ENCODE assay signal across 32 cellular contexts in the genomic region with DNA sequence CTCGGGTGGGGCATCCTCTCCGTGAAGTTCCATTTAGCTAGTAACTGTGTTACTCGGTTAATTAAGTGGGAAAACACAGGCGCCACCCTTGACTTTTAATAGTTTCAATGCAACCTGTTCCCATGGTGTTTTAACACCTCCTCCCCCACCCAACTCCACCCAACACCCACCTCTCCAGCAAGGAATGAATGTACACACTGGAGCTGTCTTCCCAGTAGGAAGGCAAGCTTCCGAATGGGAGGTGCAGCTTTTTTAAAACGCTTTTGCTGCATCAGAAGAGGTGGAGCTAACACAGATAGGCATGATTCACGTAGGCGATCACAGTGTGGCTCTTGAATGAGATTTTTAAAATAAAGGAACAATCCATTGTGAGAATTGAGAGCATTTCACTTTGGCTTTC.
"Had no signal": no experiment of that assay in that cellular context is flagged by ENCODE, and none has a peak within 500 bp of the region (broad histone marks: within the 10 kb centered on the region; RNA-seq: fewer than 3 reads in every experiment).

No MANE protein-coding gene starts in this region.

- H3K27ac ChIP-seq: brain microvascular endothelial cell, SJCRH30 had no signal

- FAIRE-seq: TTC549 had no signal

- DNase-seq: activated CD4-positive, alpha-beta T cell treated with anti-CD3 and anti-CD28 coated beads, Interleukin-2, amount 10 ng/mL, durations not matched to agents 24 days and 14 days; activated CD4-positive, alpha-beta T cell treated with anti-CD3 and anti-CD28 coated beads, Interleukin-2, amount 50 U/mL, for 4 hours; activated CD8-positive, alpha-beta T cell treated with anti-CD3 and anti-CD28 coated beads for 36 hours; activated effector memory CD4-positive, alpha-beta T cell treated with anti-CD3 and anti-CD28 coated beads, Interleukin-2, amount 50 U/mL, for 16 hours; activated naive CD4-positive, alpha-beta T cell; activated naive CD4-positive, alpha-beta T cell treated with anti-CD3 and anti-CD28 coated beads, Interleukin-2, amount 50 U/mL, for 16 hours; activated naive CD8-positive, alpha-beta T cell treated with anti-CD3 and anti-CD28 coated beads for 36 hours; activated T-cell treated with anti-CD3 and anti-CD28 coated beads, Interleukin-2, amount 50 U/mL, for 1 hour; activated T-cell treated with anti-CD3 and anti-CD28 coated beads, Interleukin-2, amount 50 U/mL, for 72 hours; amniotic stem cell; aorta; brain microvascular endothelial cell; Kasumi-1; MG63; MV-4-11; NCI-H1092; NCI-H1436 treated with DMSO at 0.1 percent for 48 hours; NCI-H1694 treated with DMSO at 0.1 percent for 48 hours; NCI-H2029; NCI-H2107; NCI-H2171; NCI-H510A; NCI-H526; SHP77; SJCRH30; SK-N-SH had no signal

- ATAC-seq: activated CD8-positive, alpha-beta T cell treated with anti-CD3 and anti-CD28 coated beads for 36 hours; activated T-cell treated with anti-CD3 and anti-CD28 coated beads, Interleukin-2, amount 50 U/mL, for 72 hours; activated T-helper 17 cell treated with anti-CD3 and anti-CD28 coated beads, Interleukin-2, amount 50 U/mL, for 72 hours; Panc1 had no signal

- H3K27me3 ChIP-seq: brain microvascular endothelial cell, MG63, SJCRH30 had no signal

- H3K4me1 ChIP-seq: SJCRH30 had no signal

- H3K36me3 ChIP-seq: brain microvascular endothelial cell, MG63, SJCRH30 had no signal

- H3K9ac ChIP-seq: SK-N-SH had no signal

- H3K4me3 Mint-ChIP-seq: activated CD4-positive, alpha-beta T cell treated with anti-CD3 and anti-CD28 coated beads, Interleukin-2, amount 10 ng/mL, durations not matched to agents 24 days and 14 days; activated CD8-positive, alpha-beta T cell treated with anti-CD3 and anti-CD28 coated beads for 36 hours; activated naive CD8-positive, alpha-beta T cell treated with anti-CD3 and anti-CD28 coated beads for 36 hours; activated T-cell treated with anti-CD3 and anti-CD28 coated beads, Interleukin-2, amount 50 U/mL, for 72 hours; activated T-helper 17 cell treated with anti-CD3 and anti-CD28 coated beads, Interleukin-2, amount 50 U/mL, for 72 hours; central memory CD8-positive, alpha-beta T cell; T-helper 1 cell treated with Interleukin-12 subunit alpha and Interleukin-12 subunit beta and Interleukin-4 antibody, amounts not matched to agents 30 μg/mL and 1 μg/mL, for 36 hours; T-helper 2 cell treated with Interferon-gamma antibody and Interleukin-4, amounts not matched to agents 5 μg/mL and 100 μg/mL, for 36 hours had no signal

- H3K4me2 ChIP-seq: SK-N-SH had no signal

- H3K9me3 Mint-ChIP-seq: activated CD4-positive, alpha-beta T cell treated with anti-CD3 and anti-CD28 coated beads, Interleukin-2, amount 10 ng/mL, durations not matched to agents 24 days and 14 days; central memory CD8-positive, alpha-beta T cell; T-helper 1 cell treated with Interleukin-12 subunit alpha and Interleukin-12 subunit beta and Interleukin-4 antibody, amounts not matched to agents 30 μg/mL and 1 μg/mL, for 36 hours; T-helper 2 cell treated with Interferon-gamma antibody and Interleukin-4, amounts not matched to agents 5 μg/mL and 100 μg/mL, for 36 hours had no signal

- H3K9me2 ChIP-seq: SK-N-SH had no signal

- H3K27me3 Mint-ChIP-seq: activated CD4-positive, alpha-beta T cell treated with anti-CD3 and anti-CD28 coated beads, Interleukin-2, amount 10 ng/mL, durations not matched to agents 24 days and 14 days had no signal

- H3K9me3 ChIP-seq: MG63, SJCRH30, SK-N-SH had no signal

- H3K4me1 Mint-ChIP-seq: activated CD4-positive, alpha-beta T cell treated with anti-CD3 and anti-CD28 coated beads, Interleukin-2, amount 10 ng/mL, durations not matched to agents 24 days and 14 days; activated naive CD8-positive, alpha-beta T cell treated with anti-CD3 and anti-CD28 coated beads for 36 hours; activated T-helper 17 cell treated with anti-CD3 and anti-CD28 coated beads, Interleukin-2, amount 50 U/mL, for 72 hours; central memory CD8-positive, alpha-beta T cell had no signal

- H3K4me3 ChIP-seq: MG63, SJCRH30 had no signal

- H3K36me3 Mint-ChIP-seq: activated naive CD8-positive, alpha-beta T cell treated with anti-CD3 and anti-CD28 coated beads for 36 hours had no signal

- H3K27ac Mint-ChIP-seq: activated CD4-positive, alpha-beta T cell treated with anti-CD3 and anti-CD28 coated beads, Interleukin-2, amount 10 ng/mL, durations not matched to agents 24 days and 14 days; activated CD8-positive, alpha-beta T cell treated with anti-CD3 and anti-CD28 coated beads for 36 hours; activated naive CD8-positive, alpha-beta T cell treated with anti-CD3 and anti-CD28 coated beads for 36 hours; activated T-cell treated with anti-CD3 and anti-CD28 coated beads, Interleukin-2, amount 50 U/mL, for 72 hours; activated T-helper 17 cell treated with anti-CD3 and anti-CD28 coated beads, Interleukin-2, amount 50 U/mL, for 72 hours; T-helper 1 cell treated with Interleukin-12 subunit alpha and Interleukin-12 subunit beta and Interleukin-4 antibody, amounts not matched to agents 30 μg/mL and 1 μg/mL, for 36 hours; T-helper 2 cell treated with Interferon-gamma antibody and Interleukin-4, amounts not matched to agents 5 μg/mL and 100 μg/mL, for 36 hours had no signal
